Comparison of ENCODE assay signal across 8 cellular contexts in genomic region chr15:79595995-79596622, GRCh38.
DNase-seq lines count a peak whose midpoint lies in the region; ATAC-seq and TF ChIP-seq lines count a peak whose summit lies in the region.

No MANE protein-coding gene starts in this region.

- ATAC-seq in GM18907 (IDR thresholded peaks at IDR 0.05; ENCODE audit: unreplicated experiment), result peak; percentile 98
- peak; percentile 90 for ATAC-seq in HG03060 (IDR thresholded peaks at IDR 0.05; ENCODE audit: low read depth, unreplicated experiment)

- TF ChIP-seq CTCF in mesothelial cell of epicardium (IDR thresholded peaks at IDR 0.05; ENCODE audit: unreplicated experiment) (peak; percentile 54), tibial artery (IDR thresholded peaks at IDR 0.05) (peak; percentile 51 to 55)

- H3K27ac ChIP-seq in CD4-positive, alpha-beta memory T cell (ENCODE audit: low read depth, low read length), result no peak overlapping the region
- H3K27ac ChIP-seq in tibial artery, result no peak overlapping the region

- H3K36me3 ChIP-seq in CD4-positive, alpha-beta memory T cell (ENCODE audit: insufficient read depth, low read length), result no peaks in the 10 kb centered on the region
- no peaks in the 10 kb centered on the region for H3K36me3 ChIP-seq in tibial artery

- POLR2A ChIA-PET in CD4-positive, alpha-beta memory T cell (lab: Charles Lee; ENCODE audit: partially characterized antibody), result no interaction called here

- no peaks in the 10 kb centered on the region for H3K27me3 ChIP-seq in CD4-positive, alpha-beta memory T cell (ENCODE audit: insufficient read depth, low read length)
- peaks cover 0 to 11% of the 10 kb centered on the region in 2 donors for H3K27me3 ChIP-seq in tibial artery

- CTCF ChIA-PET in CD4-positive, alpha-beta memory T cell (lab: Charles Lee; ENCODE audit: partially characterized antibody), result interaction anchor here (0.7 to 3.0 kb wide), 6 partner anchors 10 to 214 kb away, joined by 3 to 8 read pairs (median 4); no protein-coding TSS in a partner anchor

- intact Hi-C loops in CD4-positive, alpha-beta memory T cell (cut with micrococcal nuclease), result no loop called here
- intact Hi-C loops in tibial artery (cut with DNase I; ENCODE audit: low total_unique reads), result no loop called here

- peaks cover 0 to 7% (median 0%) of the 10 kb centered on the region in 8 donors for H3K9me3 Mint-ChIP-seq in CD4-positive, alpha-beta memory T cell
- no peaks in the 10 kb centered on the region for H3K9me3 Mint-ChIP-seq in mesothelial cell of epicardium

- H3K27me3 Mint-ChIP-seq in CD4-positive, alpha-beta memory T cell, result peaks cover 2 to 12% of the 10 kb centered on the region in 2 donors
- H3K27me3 Mint-ChIP-seq in mesothelial cell of epicardium (ENCODE audit: low read depth), result peaks cover 56% of the 10 kb centered on the region

- peak in 4 of 5 donors; percentile 12 to 41 (median 22) for DNase-seq in CD4-positive, alpha-beta memory T cell
- DNase-seq in NCI-H187 (lab: John Stamatoyannopoulos, UW) (peak; percentile 14 to 87), SW 1271 (lab: John Stamatoyannopoulos, UW) (peak; percentile 90 to 94), ecto neural progenitor cell (ENCODE audit: low spot score) (peak; percentile 83), mesothelial cell of epicardium (ENCODE audit: low spot score in 2 of 2, unreplicated experiment in 2 of 2) (no peak), tibial artery (no peak)

- no peaks in the 10 kb centered on the region for H3K4me1 ChIP-seq in CD4-positive, alpha-beta memory T cell (ENCODE audit: insufficient read depth, low read length)
- H3K4me1 ChIP-seq in tibial artery, result no peaks in the 10 kb centered on the region

- H3K4me3 ChIP-seq in CD4-positive, alpha-beta memory T cell (ENCODE audit: low read length in 2 of 2), result no peak overlapping the region
- H3K4me3 ChIP-seq in tibial artery, result no peak overlapping the region

- no peak overlapping the region for H3K4me3 Mint-ChIP-seq in CD4-positive, alpha-beta memory T cell
- no peak overlapping the region for H3K4me3 Mint-ChIP-seq in mesothelial cell of epicardium

- no peak overlapping the region for H3K27ac Mint-ChIP-seq in CD4-positive, alpha-beta memory T cell
- no peak overlapping the region for H3K27ac Mint-ChIP-seq in mesothelial cell of epicardium

- no peaks in the 10 kb centered on the region for H3K36me3 Mint-ChIP-seq in CD4-positive, alpha-beta memory T cell
- H3K36me3 Mint-ChIP-seq in mesothelial cell of epicardium, result no peaks in the 10 kb centered on the region

- no peaks in the 10 kb centered on the region for H3K4me1 Mint-ChIP-seq in CD4-positive, alpha-beta memory T cell
- no peaks in the 10 kb centered on the region for H3K4me1 Mint-ChIP-seq in mesothelial cell of epicardium

- H3K9me3 ChIP-seq in CD4-positive, alpha-beta memory T cell (ENCODE audit: control insufficient read depth in 1 of 2, low read length in 2 of 2), result no peaks in the 10 kb centered on the region
- H3K9me3 ChIP-seq in tibial artery, result no peaks in the 10 kb centered on the region

Comparison
In these comparisons a context has a peak if more than half of its experiments do, and no peak if none do; other contexts are left out.
1. DNase-seq: peak in CD4-positive, alpha-beta memory T cell (4 of 5), NCI-H187 (2 of 2), SW 1271 (2 of 2) and ecto neural progenitor cell (single experiment); none in mesothelial cell of epicardium (0 of 2) and tibial artery (0 of 2).